In genomic region chr17:40410082-40410481, GRCh38 we compare ENCODE assay signal across 1 cellular context.
TF ChIP-seq lines count a peak whose summit lies in the region.

No MANE protein-coding gene starts in this region.

TF ChIP-seq in HEK293, 187 proteins besides CTCF, POLR2A, EP300 and RAD21:
- peak; percentile 85 for TF ChIP-seq PRDM1 (tag by site-specific recombination; IDR thresholded peaks at IDR 0.05)
- TF ChIP-seq ZNF549 (tag by site-specific recombination; IDR thresholded peaks at IDR 0.05), result no peak
- TF ChIP-seq, protein P1, sequence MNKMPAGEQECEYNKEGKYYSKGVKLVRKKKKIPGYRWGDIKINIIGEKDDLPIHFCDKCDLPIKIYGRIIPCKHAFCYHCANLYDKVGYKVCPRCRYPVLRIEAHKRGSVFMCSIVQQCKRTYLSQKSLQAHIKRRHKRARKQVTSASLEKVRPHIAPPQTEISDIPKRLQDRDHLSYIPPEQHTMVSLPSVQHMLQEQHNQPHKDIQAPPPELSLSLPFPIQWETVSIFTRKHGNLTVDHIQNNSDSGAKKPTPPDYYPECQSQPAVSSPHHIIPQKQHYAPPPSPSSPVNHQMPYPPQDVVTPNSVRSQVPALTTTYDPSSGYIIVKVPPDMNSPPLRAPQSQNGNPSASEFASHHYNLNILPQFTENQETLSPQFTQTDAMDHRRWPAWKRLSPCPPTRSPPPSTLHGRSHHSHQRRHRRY (tag by site-specific recombination; IDR thresholded peaks at IDR 0.05), result no peak
